2 cellular contexts compared by ENCODE assay signal in the genomic region with DNA sequence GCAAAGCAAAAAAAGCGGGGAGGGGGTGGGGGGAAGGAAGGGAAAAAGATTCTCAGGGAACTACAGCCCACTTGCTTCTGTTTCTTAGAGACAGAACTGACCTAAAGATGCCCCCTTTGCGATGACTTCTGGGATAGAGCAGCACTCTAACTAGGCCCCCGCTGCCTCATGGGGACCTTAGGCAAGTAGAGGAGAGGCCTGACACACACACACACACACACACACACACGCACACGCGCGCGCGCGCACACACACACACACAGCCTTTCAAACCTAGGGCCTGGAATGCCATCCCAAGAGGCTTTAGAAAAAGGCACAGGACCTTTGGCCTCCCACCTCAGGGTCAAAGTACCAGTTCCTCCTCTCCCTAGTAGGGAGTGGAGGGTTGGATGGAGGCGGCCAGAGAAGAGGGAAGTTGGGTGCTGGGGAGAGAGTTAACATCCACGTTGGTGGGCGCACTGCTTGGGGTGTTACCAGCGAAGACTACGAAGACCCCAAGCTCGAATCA.
TF ChIP-seq lines count a peak whose summit lies in the region.

No MANE protein-coding gene starts in this region.

TF ChIP-seq in liver, 16 proteins besides CTCF, POLR2A, EP300 and RAD21:
- peak in 1 of 2 donors; percentile 44 for TF ChIP-seq HNF4A (conservative IDR thresholded peaks at IDR 0.05)
- peak; percentile 64 for TF ChIP-seq NR2F2 (IDR thresholded peaks at IDR 0.05)
- TF ChIP-seq, protein P1, sequence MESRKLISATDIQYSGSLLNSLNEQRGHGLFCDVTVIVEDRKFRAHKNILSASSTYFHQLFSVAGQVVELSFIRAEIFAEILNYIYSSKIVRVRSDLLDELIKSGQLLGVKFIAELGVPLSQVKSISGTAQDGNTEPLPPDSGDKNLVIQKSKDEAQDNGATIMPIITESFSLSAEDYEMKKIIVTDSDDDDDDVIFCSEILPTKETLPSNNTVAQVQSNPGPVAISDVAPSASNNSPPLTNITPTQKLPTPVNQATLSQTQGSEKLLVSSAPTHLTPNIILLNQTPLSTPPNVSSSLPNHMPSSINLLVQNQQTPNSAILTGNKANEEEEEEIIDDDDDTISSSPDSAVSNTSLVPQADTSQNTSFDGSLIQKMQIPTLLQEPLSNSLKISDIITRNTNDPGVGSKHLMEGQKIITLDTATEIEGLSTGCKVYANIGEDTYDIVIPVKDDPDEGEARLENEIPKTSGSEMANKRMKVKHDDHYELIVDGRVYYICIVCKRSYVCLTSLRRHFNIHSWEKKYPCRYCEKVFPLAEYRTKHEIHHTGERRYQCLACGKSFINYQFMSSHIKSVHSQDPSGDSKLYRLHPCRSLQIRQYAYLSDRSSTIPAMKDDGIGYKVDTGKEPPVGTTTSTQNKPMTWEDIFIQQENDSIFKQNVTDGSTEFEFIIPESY (IDR thresholded peaks at IDR 0.05) = no peak

TF ChIP-seq in HepG2, 621 proteins besides CTCF, POLR2A, EP300 and RAD21:
- TF ChIP-seq CBX1 (IDR thresholded peaks at IDR 0.05; ENCODE audit: low read depth) (no peak), ZNF331 (CRISPR knock-in tag; IDR thresholded peaks at IDR 0.05) (no peak), CBFB (CRISPR knock-in tag; IDR thresholded peaks at IDR 0.05) (no peak), JDP2 (CRISPR knock-in tag; IDR thresholded peaks at IDR 0.05; ENCODE audit: borderline replicate concordance) (no peak)
